ENCODE assay signal across 24 cellular contexts in genomic region chr6:32208996-32209395, GRCh38.
"Had no signal": no experiment of that assay in that cellular context is flagged by ENCODE, and none has a peak within 500 bp of the region (broad histone marks: within the 10 kb centered on the region; RNA-seq: fewer than 3 reads in every experiment).

No MANE protein-coding gene starts in this region.

- H3K36me3 ChIP-seq: ascending aorta, breast epithelium, cardiac muscle cell, colonic mucosa had no signal

- H3K9me3 ChIP-seq: ascending aorta, breast epithelium, colonic mucosa, heart left ventricle had no signal

- DNase-seq: activated CD4-positive, alpha-beta T cell treated with anti-CD3 and anti-CD28 coated beads for 48 hours; activated CD4-positive, alpha-beta T cell treated with anti-CD3 and anti-CD28 coated beads, Interleukin-2, amount 50 U/mL, for 1 hour; activated CD4-positive, alpha-beta T cell treated with anti-CD3 and anti-CD28 coated beads, Interleukin-2, amount 50 U/mL, for 48 hours; activated CD8-positive, alpha-beta memory T cell treated with anti-CD3 and anti-CD28 coated beads for 24 hours; activated CD8-positive, alpha-beta T cell treated with anti-CD3 and anti-CD28 coated beads for 36 hours; activated effector memory CD4-positive, alpha-beta T cell treated with Interleukin-2 at 50 U/mL for 16 hours; activated gamma-delta T cell treated with Interleukin-2 at 50 U/mL for 16 hours; activated naive CD4-positive, alpha-beta T cell treated with anti-CD3 and anti-CD28 coated beads for 36 hours; activated naive CD8-positive, alpha-beta T cell treated with anti-CD3 and anti-CD28 coated beads, Interleukin-2, amount 10 ng/mL, durations not matched to agents 7 days and 5 days; activated T-cell treated with anti-CD3 and anti-CD28 coated beads, Interleukin-2, amount 50 U/mL, for 4 hours; central memory CD4-positive, alpha-beta T cell; cerebellar nuclear complex; colonic mucosa; effector CD8-positive, alpha-beta T cell; foreskin fibroblast; heart left ventricle; T-helper 2 cell had no signal

- H3K4me3 Mint-ChIP-seq: activated CD8-positive, alpha-beta T cell treated with anti-CD3 and anti-CD28 coated beads for 36 hours; activated naive CD4-positive, alpha-beta T cell treated with anti-CD3 and anti-CD28 coated beads for 36 hours; activated naive CD8-positive, alpha-beta T cell treated with anti-CD3 and anti-CD28 coated beads, Interleukin-2, amount 10 ng/mL, durations not matched to agents 7 days and 5 days; activated T-cell treated with anti-CD3 and anti-CD28 coated beads, Interleukin-2, amount 50 U/mL, for 4 hours; activated T-helper 17 cell treated with anti-CD3 and anti-CD28 coated beads, Interleukin-2, amount 50 U/mL, for 72 hours; brain had no signal

- H3K27ac ChIP-seq: ascending aorta, breast epithelium, cardiac muscle cell, colonic mucosa, heart left ventricle had no signal

- ATAC-seq: activated CD8-positive, alpha-beta T cell treated with anti-CD3 and anti-CD28 coated beads for 36 hours; activated naive CD4-positive, alpha-beta T cell treated with anti-CD3 and anti-CD28 coated beads, Interleukin-2, amount 50 U/mL, for 72 hours; activated T-cell treated with anti-CD3 and anti-CD28 coated beads, Interleukin-2, amount 50 U/mL, for 4 hours; activated T-helper 17 cell treated with anti-CD3 and anti-CD28 coated beads, Interleukin-2, amount 50 U/mL, for 72 hours; esophagus mucosa; heart left ventricle had no signal

- H3K4me3 ChIP-seq: ascending aorta, breast epithelium, cardiac muscle cell, colonic mucosa, heart left ventricle had no signal

- H3K27me3 Mint-ChIP-seq: activated CD8-positive, alpha-beta T cell treated with anti-CD3 and anti-CD28 coated beads for 36 hours; activated T-helper 17 cell treated with anti-CD3 and anti-CD28 coated beads, Interleukin-2, amount 50 U/mL, for 72 hours had no signal

- H3K9me3 Mint-ChIP-seq: activated CD8-positive, alpha-beta T cell treated with anti-CD3 and anti-CD28 coated beads for 36 hours; activated naive CD4-positive, alpha-beta T cell treated with anti-CD3 and anti-CD28 coated beads for 36 hours; activated naive CD4-positive, alpha-beta T cell treated with anti-CD3 and anti-CD28 coated beads, Interleukin-2, amount 50 U/mL, for 72 hours; activated naive CD8-positive, alpha-beta T cell treated with anti-CD3 and anti-CD28 coated beads, Interleukin-2, amount 10 ng/mL, durations not matched to agents 7 days and 5 days; activated T-cell treated with anti-CD3 and anti-CD28 coated beads, Interleukin-2, amount 50 U/mL, for 4 hours; activated T-helper 17 cell treated with anti-CD3 and anti-CD28 coated beads, Interleukin-2, amount 50 U/mL, for 72 hours had no signal

- H3K36me3 Mint-ChIP-seq: activated naive CD4-positive, alpha-beta T cell treated with anti-CD3 and anti-CD28 coated beads, Interleukin-2, amount 50 U/mL, for 72 hours; activated naive CD8-positive, alpha-beta T cell treated with anti-CD3 and anti-CD28 coated beads, Interleukin-2, amount 10 ng/mL, durations not matched to agents 7 days and 5 days; brain had no signal

- H3K4me1 ChIP-seq: ascending aorta, breast epithelium, colonic mucosa, heart left ventricle had no signal

- H3K4me1 Mint-ChIP-seq: activated naive CD8-positive, alpha-beta T cell treated with anti-CD3 and anti-CD28 coated beads, Interleukin-2, amount 10 ng/mL, durations not matched to agents 7 days and 5 days; activated T-helper 17 cell treated with anti-CD3 and anti-CD28 coated beads, Interleukin-2, amount 50 U/mL, for 72 hours; brain had no signal

- H3K27me3 ChIP-seq: ascending aorta, breast epithelium, cardiac muscle cell, colonic mucosa, heart left ventricle had no signal

- H3K27ac Mint-ChIP-seq: activated CD8-positive, alpha-beta T cell treated with anti-CD3 and anti-CD28 coated beads for 36 hours; activated naive CD4-positive, alpha-beta T cell treated with anti-CD3 and anti-CD28 coated beads for 36 hours; activated naive CD4-positive, alpha-beta T cell treated with anti-CD3 and anti-CD28 coated beads, Interleukin-2, amount 50 U/mL, for 72 hours; activated naive CD8-positive, alpha-beta T cell treated with anti-CD3 and anti-CD28 coated beads, Interleukin-2, amount 10 ng/mL, durations not matched to agents 7 days and 5 days; activated T-helper 17 cell treated with anti-CD3 and anti-CD28 coated beads, Interleukin-2, amount 50 U/mL, for 72 hours; brain had no signal
